Comparison of ENCODE assay signal across 14 cellular contexts in the genomic region with DNA sequence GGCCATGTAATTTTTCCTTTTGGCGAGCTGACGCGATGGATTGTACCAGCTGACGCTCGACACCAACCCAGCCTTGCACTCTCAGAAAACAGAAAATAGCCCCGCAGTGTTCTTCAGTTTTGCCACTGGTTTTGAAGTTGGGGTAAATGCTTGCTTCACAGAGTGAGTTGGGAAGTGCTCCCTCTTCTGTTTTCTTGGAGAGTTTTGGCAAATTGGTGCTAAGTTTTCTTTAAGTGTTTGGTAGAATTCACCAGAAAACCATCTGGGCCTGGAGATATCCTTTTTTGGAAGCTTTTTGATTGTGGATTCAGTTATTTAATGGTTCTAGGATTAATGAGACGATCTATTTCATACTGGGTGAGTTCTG.
A peak's percentile ranks its signal among the peaks of the same experiment; 100 is the strongest.
DNase-seq lines count a peak whose midpoint lies in the region; ATAC-seq, FAIRE-seq and TF ChIP-seq lines count a peak whose summit lies in the region.
"Had no signal": no experiment of that assay in that cellular context is flagged by ENCODE, and none has a peak within 500 bp of the region (broad histone marks: within the 10 kb centered on the region; RNA-seq: fewer than 3 reads in every experiment).

No MANE protein-coding gene starts in this region.

- no peaks in the 10 kb centered on the region for H3K36me3 ChIP-seq in endodermal cell (ENCODE audit: control insufficient read depth, insufficient read depth, low read length)
- peaks cover 0 to 3% (median 0%) of the 10 kb centered on the region in 4 donors for H3K36me3 ChIP-seq in upper lobe of left lung

- no peak overlapping the region for H3K9ac ChIP-seq in endodermal cell (ENCODE audit: extremely low read depth, low read length, poor library complexity, severe bottlenecking)

- ATAC-seq in upper lobe of left lung (ENCODE audit: low FRiP score in 2 of 2) (no peak), GM18502 (IDR thresholded peaks at IDR 0.05; ENCODE audit: poor library complexity, unreplicated experiment) (no peak)
- ATAC-seq: body of pancreas had no signal

- H3K27ac Mint-ChIP-seq in activated CD4-positive, alpha-beta T cell treated with anti-CD3 and anti-CD28 coated beads, Interleukin-2, amount 10 ng/mL, durations not matched to agents 24 days and 14 days: no peak overlapping the region
- no peak overlapping the region for H3K27ac Mint-ChIP-seq in endodermal cell

- H3K4me1 ChIP-seq in endodermal cell (ENCODE audit: control insufficient read depth, insufficient read depth, low read length) (no peaks in the 10 kb centered on the region), upper lobe of left lung (peaks cover 5 to 22% (median 11%) of the 10 kb centered on the region in 4 donors)

- H3K9me3 Mint-ChIP-seq in activated CD4-positive, alpha-beta T cell treated with anti-CD3 and anti-CD28 coated beads, Interleukin-2, amount 10 ng/mL, durations not matched to agents 24 days and 14 days: no peaks in the 10 kb centered on the region
- H3K9me3 Mint-ChIP-seq in endodermal cell: no peaks in the 10 kb centered on the region
- H3K9me3 Mint-ChIP-seq: activated naive CD4-positive, alpha-beta T cell treated with anti-CD3 and anti-CD28 coated beads, Interleukin-2, amount 10 ng/mL, durations not matched to agents 7 days and 5 days had no signal

- no peak for TF ChIP-seq EP300 in upper lobe of left lung (IDR thresholded peaks at IDR 0.05)

- H3K4me3 Mint-ChIP-seq in activated CD4-positive, alpha-beta T cell treated with anti-CD3 and anti-CD28 coated beads, Interleukin-2, amount 10 ng/mL, durations not matched to agents 24 days and 14 days: peak overlapping the region; percentile 70
- H3K4me3 Mint-ChIP-seq in endodermal cell: no peak overlapping the region

- no peak for TF ChIP-seq POLR2A in upper lobe of left lung (IDR thresholded peaks at IDR 0.05)

- peaks cover 71% of the 10 kb centered on the region for H3K4me1 Mint-ChIP-seq in activated CD4-positive, alpha-beta T cell treated with anti-CD3 and anti-CD28 coated beads, Interleukin-2, amount 10 ng/mL, durations not matched to agents 24 days and 14 days
- no peaks in the 10 kb centered on the region for H3K4me1 Mint-ChIP-seq in endodermal cell

- DNase-seq in activated CD4-positive, alpha-beta T cell treated with anti-CD3 and anti-CD28 coated beads, Interleukin-2, amount 10 ng/mL, durations not matched to agents 24 days and 14 days: no peak
- DNase-seq in activated CD4-positive, alpha-beta T cell treated with anti-CD3 and anti-CD28 coated beads, Interleukin-2, amount 50 U/mL, for 4 hours: no peak
- DNase-seq in HuH-7 (ENCODE audit: low spot score) (peak; percentile 52), endodermal cell (no peak), urothelium cell line (ENCODE audit: low spot score) (no peak), upper lobe of left lung (no peak), HUDEP-2 (lab: John Stamatoyannopoulos, UW; ENCODE audit: unreplicated experiment in 76 of 76) (no peak)
- DNase-seq: activated CD8-positive, alpha-beta memory T cell treated with anti-CD3 and anti-CD28 coated beads, Interleukin-2, amount 50 U/mL, for 48 hours; body of pancreas; NCI-H1436; NCI-H345 had no signal

- H3K27me3 Mint-ChIP-seq in activated CD4-positive, alpha-beta T cell treated with anti-CD3 and anti-CD28 coated beads, Interleukin-2, amount 10 ng/mL, durations not matched to agents 24 days and 14 days: peaks cover 29% of the 10 kb centered on the region
- H3K27me3 Mint-ChIP-seq in endodermal cell (ENCODE audit: insufficient read depth): no peaks in the 10 kb centered on the region

- intact Hi-C loops in activated CD4-positive, alpha-beta T cell treated with anti-CD3 and anti-CD28 coated beads, Interleukin-2, amount 10 ng/mL, durations not matched to agents 24 days and 14 days (cut with micrococcal nuclease): loop anchor here (1.0 to 5.0 kb wide), 3 partner anchors 17 to 114 kb away; no protein-coding TSS in a partner anchor

- no peak overlapping the region for H3K27ac ChIP-seq in endodermal cell (ENCODE audit: low read depth, low read length)
- H3K27ac ChIP-seq in upper lobe of left lung: no peak overlapping the region
- H3K27ac ChIP-seq: body of pancreas had no signal

- H3K27me3 ChIP-seq in endodermal cell (ENCODE audit: control insufficient read depth, insufficient read depth, low read length, poor library complexity, severe bottlenecking) (no peaks in the 10 kb centered on the region), upper lobe of left lung (no peaks in the 10 kb centered on the region)
- H3K27me3 ChIP-seq: body of pancreas had no signal

- WGBS in endodermal cell (ENCODE audit: insufficient coverage in 1 of 2, insufficient read length in 1 of 2), 2 experiments: 90 to 95% methylated on average over 3 to 7 of the region's 7 CpGs
- 95 to 97% methylated on average over 7 of the region's 7 CpGs for WGBS in upper lobe of left lung, 2 donors

- TF ChIP-seq CTCF in endodermal cell (conservative IDR thresholded peaks at IDR 0.05): peak; percentile 43
- TF ChIP-seq CTCF in upper lobe of left lung (IDR thresholded peaks at IDR 0.05): no peak

- FAIRE-seq in urothelium cell line (lab: Jason Lieb, UNC): peak; percentile 27

- H3K9me3 ChIP-seq in endodermal cell (ENCODE audit: control insufficient read depth, low read length) (no peaks in the 10 kb centered on the region), upper lobe of left lung (no peaks in the 10 kb centered on the region)
- H3K9me3 ChIP-seq: body of pancreas had no signal

- H3K4me3 ChIP-seq in endodermal cell (ENCODE audit: low read length) (no peak overlapping the region), upper lobe of left lung (no peak overlapping the region)
- H3K4me3 ChIP-seq: body of pancreas, lung had no signal

- H3K36me3 Mint-ChIP-seq in activated CD4-positive, alpha-beta T cell treated with anti-CD3 and anti-CD28 coated beads, Interleukin-2, amount 10 ng/mL, durations not matched to agents 24 days and 14 days (ENCODE audit: low read depth): peaks cover 37% of the 10 kb centered on the region
- peaks cover 2% of the 10 kb centered on the region for H3K36me3 Mint-ChIP-seq in endodermal cell (ENCODE audit: low read depth)
